In genomic region chr21:39183272-39184049, GRCh38 we compare ENCODE assay signal across 8 cellular contexts. TPM values are rescaled to one million over a fixed set of nuclear protein-coding genes. Genes with fewer than 3 reads are reported as not detected.
DNase-seq lines count a peak whose midpoint lies in the region; ATAC-seq and TF ChIP-seq lines count a peak whose summit lies in the region.

PSMG1 (minus strand) TSS chr21:39183451; CDS start chr21:39183385, 66 bp downstream.

- H2AFZ ChIP-seq in parathyroid adenoma: peak within 1 kb of the TSS; percentile 87

- no peaks in the 10 kb centered on the region for H3K27me3 ChIP-seq in cardiac muscle cell
- H3K27me3 ChIP-seq in parathyroid adenoma (ENCODE audit: control insufficient read depth, insufficient read depth, low read length): no peaks in the 10 kb centered on the region
- no peaks in the 10 kb centered on the region for H3K27me3 ChIP-seq in tibial artery

- 0% methylated on average over 47 to 75 of the region's 76 CpGs for WGBS in adipose tissue, 3 donors

- ATAC-seq in HG02870 (IDR thresholded peaks at IDR 0.05; ENCODE audit: unreplicated experiment): peak; percentile 78
- peak; percentile 90 to 96 (median 93) for ATAC-seq in T-cell (replicated peaks in 1 of 4)

- H3K27ac ChIP-seq in adipose tissue (ENCODE audit: low read depth, low read length): peak within 1 kb of the TSS; percentile 72
- peak within 1 kb of the TSS; percentile 82 for H3K27ac ChIP-seq in cardiac muscle cell
- peak within 1 kb of the TSS; percentile 90 for H3K27ac ChIP-seq in parathyroid adenoma
- H3K27ac ChIP-seq in tibial artery: peak within 1 kb of the TSS; percentile 88 to 90

- in situ Hi-C loops in GM13977 (cut with MboI; ENCODE audit: low pct_unique_long_range_greater_than_20kb, low sequenced_read_pairs, unreplicated experiment): loop anchor here (25.0 kb wide), 1 partner anchor 204 kb away; a partner anchor contains a TSS

- no peaks in the 10 kb centered on the region for H3K9me3 Mint-ChIP-seq in T-cell

- H3K4me1 Mint-ChIP-seq in T-cell: peaks cover 53 to 55% (median 54%) of the 10 kb centered on the region in 3 donors

- H3K27me3 Mint-ChIP-seq in T-cell: no peaks in the 10 kb centered on the region

- CTCF ChIA-PET in T-cell (lab: Charles Lee): interaction anchor here in 1 of 2 donors (0.5 to 0.8 kb wide), 3 partner anchors 58 to 129 kb away, joined by 3 to 6 read pairs (median 4); no protein-coding TSS in a partner anchor

- H3K4me3 ChIP-seq in cardiac muscle cell (peak within 1 kb of the TSS; percentile 74), parathyroid adenoma (ENCODE audit: low read depth, low read length) (peak within 1 kb of the TSS; percentile 80), tibial artery (peak within 1 kb of the TSS; percentile 73 to 90)

- H3K79me2 ChIP-seq in parathyroid adenoma: no peaks in the 10 kb centered on the region

- peaks cover 27% of the 10 kb centered on the region for H3K4me1 ChIP-seq in cardiac muscle cell (ENCODE audit: low read depth)
- H3K4me1 ChIP-seq in parathyroid adenoma: peaks cover 4% of the 10 kb centered on the region
- peaks cover 0 to 24% (median 8%) of the 10 kb centered on the region in 4 donors for H3K4me1 ChIP-seq in tibial artery

- intact Hi-C loops in tibial artery (cut with DNase I; ENCODE audit: low total_unique reads): loop anchor here (10.0 kb wide), 1 partner anchor 201 kb away; a partner anchor contains a TSS

- peak within 1 kb of the TSS; percentile 94 to 99 (median 96) for H3K4me3 Mint-ChIP-seq in T-cell

- no peak for TF ChIP-seq CTCF in GM13977 (IDR thresholded peaks at IDR 0.05; ENCODE audit: extremely low read depth, insufficient read depth, missing control alignments)
- TF ChIP-seq CTCF in cardiac muscle cell (IDR thresholded peaks at IDR 0.05; ENCODE audit: low read depth, low read length): no peak
- no peak for TF ChIP-seq CTCF in parathyroid adenoma (IDR thresholded peaks at IDR 0.05)
- no peak for TF ChIP-seq CTCF in tibial artery (IDR thresholded peaks at IDR 0.05)

- peak within 1 kb of the TSS; percentile 93 for H3K4me2 ChIP-seq in parathyroid adenoma (ENCODE audit: low read length)

- peaks cover 11% of the 10 kb centered on the region for H3K36me3 Mint-ChIP-seq in T-cell

- H3K9me3 ChIP-seq in cardiac muscle cell (ENCODE audit: low read depth) (no peaks in the 10 kb centered on the region), parathyroid adenoma (ENCODE audit: control insufficient read depth, low read length) (no peaks in the 10 kb centered on the region), tibial artery (no peaks in the 10 kb centered on the region)

- H3K27ac Mint-ChIP-seq in T-cell: peak within 1 kb of the TSS; percentile 95

- H3K9ac ChIP-seq in parathyroid adenoma: peak within 1 kb of the TSS; percentile 53

- POLR2A ChIA-PET in T-cell (lab: Charles Lee): interaction anchor here in 1 of 2 donors (0.6 to 0.9 kb wide), 5 partner anchors 8 to 1619 kb away, joined by 3 read pairs; no protein-coding TSS in a partner anchor

- H3K36me3 ChIP-seq in cardiac muscle cell (no peaks in the 10 kb centered on the region), parathyroid adenoma (ENCODE audit: control insufficient read depth, insufficient read depth, low read length) (no peaks in the 10 kb centered on the region), tibial artery (peaks cover 0 to 14% (median 7%) of the 10 kb centered on the region in 3 donors)

- DNase-seq in GM13977 (ENCODE audit: low spot score) (peak; percentile 89), NCI-H146 (lab: John Stamatoyannopoulos, UW) (peak; percentile 92), T-cell (peak; percentile 83 to 96 (median 91)), cardiac muscle cell (ENCODE audit: low read depth in 1 of 2, low spot score in 1 of 2) (peak; percentile 96 to 97), tibial artery (peak; percentile 93 to 97)

RNA-seq across cellular contexts. Expression of gene PSMG1, which starts in this region (rescaled TPM):
- total RNA-seq in T-cell: 10 to 100 TPM; 12.9 to 18.1 (median 16.8) TPM
- polyA plus RNA-seq in adipose tissue: 10 to 100 TPM; 26.2 to 36.5 (median 27.3) TPM
- 20.7 and 24.5 TPM in 2 replicates for total RNA-seq in cardiac muscle cell
- polyA plus RNA-seq in cardiac muscle cell: 48.3 and 58.4 TPM in 2 replicates

Comparison
In these comparisons a context has a peak if more than half of its experiments do, and no peak if none do; other contexts are left out.
1. Peak in every context shown above with its lines: DNase-seq, ATAC-seq, H3K4me3 ChIP-seq and H3K27ac ChIP-seq.